In genomic region chrX:155259752-155260151, GRCh38 we compare ENCODE assay signal across 15 cellular contexts. TPM values are rescaled to one million over a fixed set of nuclear protein-coding genes. Genes with fewer than 3 reads are reported as not detected.
DNase-seq lines count a peak whose midpoint lies in the region; ATAC-seq, FAIRE-seq and TF ChIP-seq lines count a peak whose summit lies in the region.
"Had no signal": no experiment of that assay in that cellular context is flagged by ENCODE, and none has a peak within 500 bp of the region (broad histone marks: within the 10 kb centered on the region; RNA-seq: fewer than 3 reads in every experiment).

No MANE protein-coding gene starts in this region.

- no peak overlapping the region for H3K4me2 ChIP-seq in K562 (ENCODE audit: insufficient read depth, low read length)

- CTCF ChIA-PET in K562 (lab: Yijun Ruan, JAX; ENCODE audit: low intra/inter-chr PET ratio): no interaction called here

- no peak for TF ChIP-seq RAD21 in K562 (CRISPR knock-in tag; conservative IDR thresholded peaks at IDR 0.05 in 1 of 2, IDR thresholded peaks at IDR 0.05 in 1 of 2)

- no peaks in the 10 kb centered on the region for H3K27me3 ChIP-seq in K562 (ENCODE audit: control insufficient read depth in 2 of 2, insufficient read depth in 2 of 2, low read length in 2 of 2)

- TF ChIP-seq EP300 in K562 (IDR thresholded peaks at IDR 0.05; ENCODE audit: low read length): no peak

- H3K9ac ChIP-seq in K562 (ENCODE audit: insufficient read depth in 1 of 2, low read depth in 2 of 2, low read length in 2 of 2): no peak overlapping the region
- H3K9ac ChIP-seq: GM23248 had no signal

- H3K79me2 ChIP-seq in K562 (ENCODE audit: control insufficient read depth, insufficient read depth, low read length): no peaks in the 10 kb centered on the region

- peak; percentile 6 for DNase-seq in COLO668 (lab: John Stamatoyannopoulos, UW; ENCODE audit: unreplicated experiment)
- DNase-seq in M059J (ENCODE audit: low read depth): peak; percentile 7
- DNase-seq in K562 (ENCODE audit: extremely low read depth in 1 of 4, low spot score in 3 of 4): no peak
- no peak for DNase-seq in NCI-H2171 (lab: John Stamatoyannopoulos, UW)
- no peak for DNase-seq in NCI-H2171 treated with DMSO at 0.1 percent for 48 hours (lab: John Stamatoyannopoulos, UW)
- no peak for DNase-seq in H4 (ENCODE audit: low spot score)
- DNase-seq: CD8-positive, alpha-beta T cell; DMS79; GDM1; GM23248; H7; IMR-90; KG1 had no signal

- POLR2A ChIA-PET in K562 (lab: Yijun Ruan, JAX): no interaction called here

- no TSS peak for BruUV-seq in K562 (replicated peaks; lab: Mats Ljungman, UMichigan)

- TF ChIP-seq POLR2A in K562 (conservative IDR thresholded peaks at IDR 0.05): no peak

- no peaks in the 10 kb centered on the region for H4K20me1 ChIP-seq in K562 (replicated peaks; ENCODE audit: control insufficient read depth, insufficient read depth, low read length)

- no peak for FAIRE-seq in K562 (lab: Jason Lieb, UNC)

- H3K36me3 ChIP-seq in K562 (ENCODE audit: control insufficient read depth, insufficient read depth, low read length): no peaks in the 10 kb centered on the region

- no peaks in the 10 kb centered on the region for H3K9me3 ChIP-seq in K562 (replicated peaks; ENCODE audit: control insufficient read depth, insufficient read depth, low read depth, low read length)

- no peaks in the 10 kb centered on the region for H3K4me1 ChIP-seq in K562 (replicated peaks in 1 of 2; ENCODE audit: control insufficient read depth in 2 of 2, insufficient read depth in 2 of 2, low read length in 2 of 2)

- ATAC-seq in K562: no peak
- ATAC-seq: CD8-positive, alpha-beta T cell had no signal

- intact Hi-C loops in K562 (cut with micrococcal nuclease): no loop called here

- TF ChIP-seq CTCF in 22Rv1 (IDR thresholded peaks at IDR 0.05) (no peak), K562 (IDR thresholded peaks at IDR 0.05 in 2 of 3, conservative IDR thresholded peaks at IDR 0.05 in 1 of 3; ENCODE audit: insufficient read depth in 2 of 3, low read depth in 1 of 3, low read length in 3 of 3) (no peak)

- WGBS in K562 (ENCODE audit: insufficient coverage, low coverage, missing lambda C conversion rate): 31% methylated on average over 3 of the region's 3 CpGs

- H2AFZ ChIP-seq in K562 (ENCODE audit: low read depth, low read length): no peak overlapping the region
- H2AFZ ChIP-seq: GM23248 had no signal

- in situ Hi-C loops in K562 (cut with MboI): no loop called here

- H3K27ac ChIP-seq in 22Rv1: peak overlapping the region; percentile 10
- H3K27ac ChIP-seq in K562 (ENCODE audit: extremely low read depth, low read depth, low read length): no peak overlapping the region
- H3K27ac ChIP-seq: GM23248 had no signal

- H3K9me1 ChIP-seq in K562 (ENCODE audit: control insufficient read depth, insufficient read depth, low read length): no peaks in the 10 kb centered on the region

- H3K4me3 ChIP-seq in K562: no peak overlapping the region
- H3K4me3 ChIP-seq: GM23248 had no signal

TF ChIP-seq in K562, 482 proteins besides CTCF, POLR2A, EP300 and RAD21:
- TF ChIP-seq BHLHE40 (IDR thresholded peaks at IDR 0.05; ENCODE audit: low read length) (0 out of 2 replicates have a peak, but pooled peaks have one; percentile 30), MEF2A (IDR thresholded peaks at IDR 0.05; ENCODE audit: control insufficient read depth, low read depth, low read length) (no peak)
TF ChIP-seq in K562: peak in this region for 1.

RNA-seq across cellular contexts. Expression of gene RAB39B, which starts 4.5 kb away (rescaled TPM):
- 0.17 TPM in 1 of 2 replicates, not detected in the other for total RNA-seq in M059J (2014; rRNA removed; shearing (Covaris generic))
- not detected in 2 replicates for total RNA-seq in K562 (2011; cell fraction: chromatin; rRNA removed; ENCODE audit: low replicate concordance)
- total RNA-seq in K562 (2011; cell fraction: nucleolus; rRNA removed): not detected in 2 replicates
- not detected in 2 replicates for total RNA-seq in K562 (2011; cell fraction: nucleoplasm; rRNA removed)
- total RNA-seq in K562 (2014; rRNA removed) (not detected in 2 replicates), K562 (2014; rRNA removed; fragmentation: Illumina TruSeq; extraction: Trizol) (0.04 TPM in 1 of 2 replicates, not detected in the other), K562 (2015; rRNA removed; fragmentation: Illumina TruSeq; extraction: Trizol) (not detected in 2 replicates), K562 (2021) (0.07 and 0.09 TPM in 2 replicates)
- polyA plus RNA-seq in K562 (2011; rRNA removed) (0.03 TPM in 1 of 2 replicates, not detected in the other), K562 (2014; fragmentation: Illumina TruSeq; extraction: Trizol) (0.04 TPM in 1 of 2 replicates, not detected in the other), K562 (2014; fragmentation: Nextera tagmentation; extraction: Ambion mirVana) (not detected), K562 (2014; rRNA removed) (not detected in 2 replicates)
- polyA plus RNA-seq in K562 (2011; cell fraction: cytosol; rRNA removed): not detected in 2 replicates
- polyA plus RNA-seq in K562 (2011; cell fraction: nucleus; rRNA removed): 0.08 TPM in 1 of 2 replicates, not detected in the other
- 0.01 and 0.07 TPM in 2 replicates for polyA plus RNA-seq in K562 (2012)
- polyA minus RNA-seq in K562 (2011; rRNA and poly(A)+ RNA removed): not detected in 2 replicates
- not detected in 2 replicates for polyA minus RNA-seq in K562 (2011; cell fraction: cytosol; rRNA and poly(A)+ RNA removed)
- polyA minus RNA-seq in K562 (2011; cell fraction: nucleus; rRNA and poly(A)+ RNA removed): not detected in 2 replicates
- 1.6 and 2.6 TPM in 2 replicates for total RNA-seq in H4 (2014; rRNA removed; shearing (Covaris generic))
- total RNA-seq: HT-29 had no signal

RNA-seq across cellular contexts. Expression of gene VBP1, which starts 43.5 kb away (rescaled TPM):
- total RNA-seq in M059J (2014; rRNA removed; shearing (Covaris generic)): 166 and 214 TPM in 2 replicates
- 5.3 and 20.1 TPM in 2 replicates for total RNA-seq in K562 (2011; cell fraction: chromatin; rRNA removed; ENCODE audit: low replicate concordance)
- 4.5 and 6.2 TPM in 2 replicates for total RNA-seq in K562 (2011; cell fraction: nucleolus; rRNA removed)
- total RNA-seq in K562 (2011; cell fraction: nucleoplasm; rRNA removed): 15.5 and 26.0 TPM in 2 replicates
- total RNA-seq in K562 (2014; rRNA removed) (69.5 and 83.2 TPM in 2 replicates), K562 (2014; rRNA removed; fragmentation: Illumina TruSeq; extraction: Trizol) (176 and 199 TPM in 2 replicates), K562 (2015; rRNA removed; fragmentation: Illumina TruSeq; extraction: Trizol) (130 and 142 TPM in 2 replicates), K562 (2021) (123 and 126 TPM in 2 replicates)
- polyA plus RNA-seq in K562 (2011; rRNA removed) (71.0 and 151 TPM in 2 replicates), K562 (2014; fragmentation: Illumina TruSeq; extraction: Trizol) (130 and 175 TPM in 2 replicates), K562 (2014; fragmentation: Nextera tagmentation; extraction: Ambion mirVana) (100 to 1,000 TPM; 245 to 263 TPM), K562 (2014; rRNA removed) (98.8 and 113 TPM in 2 replicates)
- 14.8 and 43.5 TPM in 2 replicates for polyA plus RNA-seq in K562 (2011; cell fraction: cytosol; rRNA removed)
- 11.2 and 21.2 TPM in 2 replicates for polyA plus RNA-seq in K562 (2011; cell fraction: nucleus; rRNA removed)
- 94.9 and 124 TPM in 2 replicates for polyA plus RNA-seq in K562 (2012)
- polyA minus RNA-seq in K562 (2011; rRNA and poly(A)+ RNA removed): 93.9 and 114 TPM in 2 replicates
- polyA minus RNA-seq in K562 (2011; cell fraction: cytosol; rRNA and poly(A)+ RNA removed): 20.6 and 28.2 TPM in 2 replicates
- 4.6 and 12.6 TPM in 2 replicates for polyA minus RNA-seq in K562 (2011; cell fraction: nucleus; rRNA and poly(A)+ RNA removed)
- total RNA-seq in H4 (2014; rRNA removed; shearing (Covaris generic)): 126 and 140 TPM in 2 replicates

Comparison
In these comparisons a context has a peak if more than half of its experiments do, and no peak if none do; other contexts are left out.
1. DNase-seq: peak in COLO668 (single experiment) and M059J (single experiment); none in K562 (0 of 4), NCI-H2171 (single experiment), NCI-H2171 treated with DMSO at 0.1 percent for 48 hours (single experiment) and H4 (single experiment).